ENCODE assay signal across 10 cellular contexts in the genomic region with DNA sequence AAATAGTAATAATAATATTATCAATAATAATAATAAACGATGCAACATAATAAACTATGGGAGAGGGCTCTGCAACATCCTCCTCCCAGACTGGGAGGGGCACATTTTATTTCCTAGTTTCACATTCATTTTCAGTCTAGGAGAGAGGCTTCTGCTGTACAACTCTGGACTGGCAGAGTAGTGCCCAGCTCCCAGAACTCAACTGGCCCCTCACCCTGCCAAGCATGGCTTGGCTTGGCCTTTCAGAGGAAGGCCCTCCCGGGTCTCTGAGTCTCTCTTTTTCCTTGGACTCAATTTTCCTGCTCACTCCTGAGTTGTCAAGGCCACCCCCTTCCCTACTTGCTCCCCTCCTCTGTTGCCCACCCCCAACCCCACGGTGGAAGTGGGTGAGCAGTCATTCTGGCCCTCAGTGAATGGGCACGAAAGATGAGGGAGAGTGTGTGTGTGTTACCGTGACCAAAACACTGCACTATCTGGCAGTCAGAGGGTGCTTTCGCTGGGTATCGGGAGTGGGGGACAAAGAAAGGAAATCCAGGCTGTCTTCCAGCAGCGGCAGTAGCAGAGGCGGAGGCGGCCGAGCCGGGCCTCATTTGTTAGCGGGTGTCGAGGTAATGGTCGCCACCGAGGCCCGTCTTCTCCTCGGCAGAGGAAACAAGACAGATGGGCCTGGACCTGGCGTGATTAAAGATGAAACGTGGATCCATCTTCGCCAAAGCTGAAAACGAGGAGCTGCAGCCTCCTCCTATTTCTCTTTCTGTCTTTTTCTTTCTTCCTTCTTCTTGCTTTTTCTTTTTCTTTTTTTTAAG. TPM values are rescaled to one million over a fixed set of nuclear protein-coding genes. Genes with fewer than 3 reads are reported as not detected.
DNase-seq lines count a peak whose midpoint lies in the region; ATAC-seq and TF ChIP-seq lines count a peak whose summit lies in the region.
"Had no signal": no experiment of that assay in that cellular context is flagged by ENCODE, and none has a peak within 500 bp of the region (broad histone marks: within the 10 kb centered on the region; RNA-seq: fewer than 3 reads in every experiment).

No MANE protein-coding gene starts in this region.

- TF ChIP-seq RAD21 in HCT116 (IDR thresholded peaks at IDR 0.05; ENCODE audit: low read depth) = no peak

- DNase-seq in A172 (ENCODE audit: low spot score) (peak; percentile 51), HCT116 (ENCODE audit: low read depth, low spot score) (no peak), DMS153 treated with DMSO at 0.1 percent for 48 hours (lab: John Stamatoyannopoulos, UW; ENCODE audit: unreplicated experiment) (no peak), AML-193 (lab: John Stamatoyannopoulos, UW) (no peak), PC-9 (no peak), NCI-H2196 treated with DMSO at 0.1 percent for 48 hours (lab: John Stamatoyannopoulos, UW; ENCODE audit: unreplicated experiment) (no peak)
- DNase-seq: stimulated activated naive CD4-positive, alpha-beta T cell had no signal

- POLR2A ChIA-PET in HCT116 (lab: Charles Lee) = no interaction called here
- POLR2A ChIA-PET in PC-9 (lab: Charles Lee; ENCODE audit: unreplicated experiment) = no interaction called here

- H3K9me2 ChIP-seq in HCT116 (ENCODE audit: insufficient read depth) (no peaks in the 10 kb centered on the region), PC-9 (ENCODE audit: insufficient read depth) (no peaks in the 10 kb centered on the region)

- H3K4me1 ChIP-seq in HCT116 (ENCODE audit: control insufficient read depth in 1 of 2, insufficient read depth in 2 of 2, low read length in 2 of 2) (peaks cover 2 to 16% of the 10 kb centered on the region in 2 experiments; a peak in 3 of 4 replicates), mucosa of rectum (ENCODE audit: control insufficient read depth in 2 of 2, insufficient read depth in 2 of 2, low read length in 2 of 2) (peaks cover 34 to 37% of the 10 kb centered on the region in 2 donors), PC-9 (replicated peaks; ENCODE audit: insufficient read depth) (no peaks in the 10 kb centered on the region)

- H3K36me3 ChIP-seq in HCT116 (ENCODE audit: control insufficient read depth in 1 of 2, insufficient read depth in 2 of 2, low read length in 2 of 2) (no peaks in the 10 kb centered on the region; a peak in 1 of 4 replicates), mucosa of rectum (ENCODE audit: control insufficient read depth in 2 of 2, insufficient read depth in 2 of 2, low read length in 2 of 2) (peaks cover 6 to 7% of the 10 kb centered on the region in 2 donors), PC-9 (ENCODE audit: low read depth) (no peaks in the 10 kb centered on the region)

- H3K79me2 ChIP-seq in HCT116 (ENCODE audit: insufficient read depth, low read length) = peaks cover 83% of the 10 kb centered on the region
- H3K79me2 ChIP-seq in PC-9 (ENCODE audit: low read depth) = no peaks in the 10 kb centered on the region

- intact Hi-C loops in HCT116 (cut with micrococcal nuclease) (no loop called here), PC-9 (cut with micrococcal nuclease; ENCODE audit: unreplicated experiment) (no loop called here)

- peak overlapping the region in 4 of 5 experiments; percentile 58 to 85 (median 66) for H3K4me3 Mint-ChIP-seq in brain

- H3K27me3 Mint-ChIP-seq in brain = no peaks in the 10 kb centered on the region

- peak overlapping the region in 1 of 5 experiments; percentile 70 for H3K27ac Mint-ChIP-seq in brain

- H3K4me3 ChIP-seq in HCT116 (replicated peaks in 1 of 2; ENCODE audit: low read depth in 1 of 2, low read length in 2 of 2) (no peak overlapping the region), mucosa of rectum (ENCODE audit: low read length in 2 of 2) (peak overlapping the region in 1 of 2 donors; percentile 38), PC-9 (no peak overlapping the region)

- TF ChIP-seq CTCF in HCT116 (IDR thresholded peaks at IDR 0.05 in 2 of 3, conservative IDR thresholded peaks at IDR 0.05 in 1 of 3; ENCODE audit: borderline replicate concordance in 1 of 3, insufficient read depth in 1 of 3, low read depth in 2 of 3, low read length in 2 of 3) (no peak), brain (conservative IDR thresholded peaks at IDR 0.05) (no peak), PC-9 (conservative IDR thresholded peaks at IDR 0.05) (no peak)

- no peak for TF ChIP-seq POLR2A in HCT116 (IDR thresholded peaks at IDR 0.05; ENCODE audit: borderline replicate concordance, extremely low read depth, insufficient read depth, insufficient read length)

- peaks cover 0 to 9% (median 2%) of the 10 kb centered on the region in 5 experiments for H3K9me3 Mint-ChIP-seq in brain

- peaks cover 10% of the 10 kb centered on the region for H3K4me1 Mint-ChIP-seq in brain

- ATAC-seq in HCT116 = no peak

- H3K27me3 ChIP-seq in HCT116 (ENCODE audit: insufficient read depth, low read length) (no peaks in the 10 kb centered on the region), mucosa of rectum (ENCODE audit: control insufficient read depth in 2 of 2, insufficient read depth in 2 of 2, low read length in 2 of 2) (peaks cover 0 to 2% of the 10 kb centered on the region in 2 donors), PC-9 (ENCODE audit: insufficient read depth, low read depth) (no peaks in the 10 kb centered on the region)

- H3K9me3 ChIP-seq in HCT116 (ENCODE audit: control insufficient read depth in 1 of 2, insufficient read depth in 1 of 2, low read depth in 1 of 2, low read length in 2 of 2) (no peaks in the 10 kb centered on the region), mucosa of rectum (ENCODE audit: control insufficient read depth in 2 of 2, low read length in 2 of 2) (no peaks in the 10 kb centered on the region), PC-9 (ENCODE audit: insufficient read depth, low read depth) (no peaks in the 10 kb centered on the region)

- H3K4me2 ChIP-seq in HCT116 (ENCODE audit: low read length) (peak overlapping the region; percentile 66), PC-9 (no peak overlapping the region)
- H3K4me2 ChIP-seq: KMS-11 had no signal

- CTCF ChIA-PET in HCT116 (lab: Charles Lee) = no interaction called here
- CTCF ChIA-PET in PC-9 (lab: Charles Lee) = no interaction called here

- H3K27ac ChIP-seq in HCT116 (ENCODE audit: low read depth, low read length) (peak overlapping the region; percentile 25; the same call in 1 of the 2 replicates), mucosa of rectum (ENCODE audit: low read depth in 2 of 2, low read length in 2 of 2) (peak overlapping the region; percentile 85 to 86), PC-9 (no peak overlapping the region)
- H3K27ac ChIP-seq: KMS-11 had no signal

- H3K9ac ChIP-seq in HCT116 (ENCODE audit: low read length) (no peak overlapping the region), mucosa of rectum (ENCODE audit: low read depth in 1 of 2, low read length in 2 of 2) (no peak overlapping the region)
- H3K9ac ChIP-seq: KMS-11 had no signal

- no peak overlapping the region for H2AFZ ChIP-seq in HCT116 (ENCODE audit: low read depth, low read length, poor library complexity, severe bottlenecking)
- no peak overlapping the region for H2AFZ ChIP-seq in PC-9

- no peaks in the 10 kb centered on the region for H4K20me1 ChIP-seq in HCT116 (ENCODE audit: insufficient read depth)
- no peaks in the 10 kb centered on the region for H4K20me1 ChIP-seq in PC-9 (ENCODE audit: insufficient read depth)

- RAD21 ChIA-PET in HCT116 (lab: Charles Lee; ENCODE audit: low non-redundant PET in 1 of 2, low total read pairs in 2 of 2, uncharacterized antibody in 2 of 2, unreplicated experiment in 2 of 2) = no interaction called here

- H3F3A ChIP-seq in PC-9 (ENCODE audit: insufficient read depth, low read depth) = no peaks in the 10 kb centered on the region

- TSS peak; percentile 18 for BruUV-seq in HCT116 (replicated peaks; lab: Mats Ljungman, UMichigan)
- no TSS peak for BruUV-seq in PC-9 (replicated peaks; lab: Mats Ljungman, UMichigan)

- no peaks in the 10 kb centered on the region for H3K36me3 Mint-ChIP-seq in brain

TF ChIP-seq in HCT116, 20 proteins besides CTCF, POLR2A, EP300 and RAD21 (continues in another document):
- no peak for TF ChIP-seq ZFX (IDR thresholded peaks at IDR 0.05)
- no peak for TF ChIP-seq ZNF274 (IDR thresholded peaks at IDR 0.05; ENCODE audit: low read depth, low read length)
- no peak for TF ChIP-seq YY1 (IDR thresholded peaks at IDR 0.05; ENCODE audit: extremely low read depth, insufficient replicate concordance, low read depth, low read length)
- TF ChIP-seq, protein P1, sequence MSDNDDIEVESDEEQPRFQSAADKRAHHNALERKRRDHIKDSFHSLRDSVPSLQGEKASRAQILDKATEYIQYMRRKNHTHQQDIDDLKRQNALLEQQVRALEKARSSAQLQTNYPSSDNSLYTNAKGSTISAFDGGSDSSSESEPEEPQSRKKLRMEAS (IDR thresholded peaks at IDR 0.05) = no peak

RNA-seq across cellular contexts. Expression of a gene that starts 2.3 kb away (rescaled TPM):
- 5.1 and 6.3 TPM in 2 replicates for total RNA-seq in A172 (2014; rRNA removed; shearing (Covaris generic))
- total RNA-seq in HCT116 (2021; ENCODE audit: unreplicated experiment) = 11.3 TPM
- polyA plus RNA-seq in HCT116 (2012) = 3.2 and 4.2 TPM in 2 replicates
- 30.3 TPM for polyA plus RNA-seq in brain (ENCODE audit: insufficient read depth, low read depth, low replicate concordance)
- total RNA-seq in PC-9 (2021) = 2.0 and 2.1 TPM in 2 replicates

RNA-seq across cellular contexts. Expression of a gene that starts 14.2 kb away (rescaled TPM):
- total RNA-seq in A172 (2014; rRNA removed; shearing (Covaris generic)) = 20.1 and 24.1 TPM in 2 replicates
- total RNA-seq in HCT116 (2021; ENCODE audit: unreplicated experiment) (19.8 TPM), PC-9 (2021) (17.2 and 19.1 TPM in 2 replicates)
- 4.7 and 6.0 TPM in 2 replicates for polyA plus RNA-seq in HCT116 (2012)
- polyA plus RNA-seq in brain (ENCODE audit: insufficient read depth, low read depth, low replicate concordance) = 41.6 TPM

RNA-seq across cellular contexts. Expression of a gene that starts 17.7 kb away (rescaled TPM):
- total RNA-seq in A172 (2014; rRNA removed; shearing (Covaris generic)) = 2.0 and 2.4 TPM in 2 replicates
- total RNA-seq in HCT116 (2021; ENCODE audit: unreplicated experiment) (19.8 TPM), PC-9 (2021) (8.3 and 12.9 TPM in 2 replicates)
- polyA plus RNA-seq in HCT116 (2012) = 6.5 and 12.0 TPM in 2 replicates
- 234 TPM for polyA plus RNA-seq in brain (ENCODE audit: insufficient read depth, low read depth, low replicate concordance)

RNA-seq across cellular contexts. Expression of a gene that starts 28.9 kb away (rescaled TPM):
- 40.2 and 58.7 TPM in 2 replicates for total RNA-seq in A172 (2014; rRNA removed; shearing (Covaris generic))
- total RNA-seq in HCT116 (2021; ENCODE audit: unreplicated experiment) = 64.8 TPM
- 17.5 and 28.9 TPM in 2 replicates for polyA plus RNA-seq in HCT116 (2012)
- 31.9 TPM for polyA plus RNA-seq in brain (ENCODE audit: insufficient read depth, low read depth, low replicate concordance)
- total RNA-seq in PC-9 (2021) = 27.9 and 30.7 TPM in 2 replicates

RNA-seq across cellular contexts. Expression of a gene that starts 31.0 kb away (rescaled TPM):
- total RNA-seq in A172 (2014; rRNA removed; shearing (Covaris generic)) = 27.0 and 30.6 TPM in 2 replicates
- total RNA-seq in HCT116 (2021; ENCODE audit: unreplicated experiment) (2.0 TPM), PC-9 (2021) (0.31 and 0.90 TPM in 2 replicates)
- polyA plus RNA-seq in HCT116 (2012) = 0.95 and 1.1 TPM in 2 replicates
- 168 TPM for polyA plus RNA-seq in brain (ENCODE audit: insufficient read depth, low read depth, low replicate concordance)
